ENCODE assay signal across 17 cellular contexts in the genomic region with DNA sequence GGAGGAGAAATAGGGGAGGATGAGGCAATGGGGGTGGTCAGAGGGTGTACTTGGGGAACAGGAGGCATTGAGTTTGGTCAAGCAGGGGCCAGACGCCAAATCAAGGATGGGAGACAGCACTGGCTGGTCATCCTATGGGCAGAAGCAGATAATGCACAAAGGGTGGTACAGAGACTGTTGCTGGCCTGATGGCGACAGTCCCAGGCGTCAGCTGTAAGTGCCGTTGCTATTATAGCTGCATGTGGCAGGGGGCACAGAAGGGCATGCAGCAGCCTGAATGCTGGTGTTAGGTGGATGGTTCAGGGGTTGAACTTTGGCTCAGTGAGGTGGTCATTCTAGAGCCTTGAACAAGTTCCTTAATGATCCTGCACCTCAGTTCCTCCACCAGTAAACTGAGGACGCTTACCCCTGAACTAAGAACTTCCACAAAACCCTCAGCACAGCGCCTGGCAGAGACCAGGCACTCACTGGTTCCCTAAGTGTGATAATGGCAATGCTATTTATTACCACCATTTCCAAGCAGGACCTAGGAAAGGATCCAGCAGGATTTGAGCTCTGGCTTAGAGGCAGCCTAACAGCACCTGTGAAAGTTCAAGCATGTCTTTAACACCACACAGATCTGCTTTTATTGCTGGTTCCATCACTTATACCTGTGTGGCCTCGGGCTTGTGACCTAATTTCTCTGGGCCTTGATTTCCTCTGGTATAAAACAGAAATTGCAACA.
"Had no signal": no experiment of that assay in that cellular context is flagged by ENCODE, and none has a peak within 500 bp of the region (broad histone marks: within the 10 kb centered on the region; RNA-seq: fewer than 3 reads in every experiment).

No MANE protein-coding gene starts in this region.

- H3K27ac ChIP-seq: body of pancreas, colonic mucosa, left ventricle myocardium inferior, SK-N-MC, tibial nerve had no signal

- FAIRE-seq: TTC549, urothelium cell line had no signal

- DNase-seq: activated CD8-positive, alpha-beta T cell treated with anti-CD3 and anti-CD28 coated beads for 36 hours; activated effector memory CD4-positive, alpha-beta T cell treated with anti-CD3 and anti-CD28 coated beads, Interleukin-2, amount 50 U/mL, for 16 hours; activated T-cell treated with anti-CD3 and anti-CD28 coated beads, Interleukin-2, amount 50 U/mL, for 1 hour; body of pancreas; colonic mucosa; foreskin melanocyte; kidney glomerular epithelial cell; left ventricle myocardium inferior; mucosa of descending colon; naive B cell; spleen; stimulated activated CD4-positive, alpha-beta T cell treated with anti-CD3 and anti-CD28 coated beads, Interleukin-4, amount 100 ng/mL, for 4 hours; stimulated activated naive B cell treated with anti-CD40 and anti-IgM and Interleukin-4, amounts not matched to agents 10 μg/mL and 1 μg/mL and 100 μg/mL, for 72 hours had no signal

- H3K4me1 ChIP-seq: body of pancreas, colonic mucosa, spleen had no signal

- ATAC-seq: activated CD8-positive, alpha-beta T cell treated with anti-CD3 and anti-CD28 coated beads for 36 hours; body of pancreas; mucosa of descending colon; stimulated activated naive B cell treated with anti-CD40 and anti-IgM and Interleukin-4, amounts not matched to agents 10 μg/mL and 1 μg/mL and 100 μg/mL, for 72 hours had no signal

- H3K4me3 ChIP-seq: body of pancreas, colonic mucosa, left ventricle myocardium inferior, mucosa of descending colon, SK-N-MC, spleen, tibial nerve had no signal

- H3K9me3 ChIP-seq: body of pancreas, colonic mucosa, left ventricle myocardium inferior, mucosa of descending colon, spleen, tibial nerve had no signal

- H3K27me3 ChIP-seq: body of pancreas, colonic mucosa, spleen, tibial nerve had no signal
